ENCODE assay signal across 8 cellular contexts in genomic region chr9:76441551-76442322, GRCh38. TPM values are rescaled to one million over a fixed set of nuclear protein-coding genes. Genes with fewer than 3 reads are reported as not detected.
DNase-seq lines count a peak whose midpoint lies in the region; ATAC-seq, FAIRE-seq and TF ChIP-seq lines count a peak whose summit lies in the region.

No MANE protein-coding gene starts in this region.

- peak; percentile 67 for DNase-seq in AG20443 (ENCODE audit: low spot score)
- DNase-seq in bronchial epithelial cell (ENCODE audit: low read depth): peak; percentile 77
- no peak for DNase-seq in middle frontal gyrus (ENCODE audit: extremely low spot score, low spot score)
- no peak for DNase-seq in NCI-H2171 (lab: John Stamatoyannopoulos, UW)
- DNase-seq in NCI-H510A (lab: John Stamatoyannopoulos, UW): no peak
- no peak for DNase-seq in midbrain (lab: John Stamatoyannopoulos, UW)

- no peak for FAIRE-seq in bronchial epithelial cell (lab: Jason Lieb, UNC)

- H3K36me3 ChIP-seq in bronchial epithelial cell (ENCODE audit: control insufficient read depth, insufficient read depth, low read length): no peaks in the 10 kb centered on the region

- no peaks in the 10 kb centered on the region for H3K27me3 ChIP-seq in bronchial epithelial cell (ENCODE audit: control insufficient read depth, insufficient read depth, low read length)

- no peak overlapping the region for H3K4me3 ChIP-seq in bronchial epithelial cell (ENCODE audit: low read depth, low read length)

- no peak for TF ChIP-seq CTCF in bronchial epithelial cell (IDR thresholded peaks at IDR 0.05; ENCODE audit: insufficient read depth, low read length, severe bottlenecking)

- ATAC-seq in GM19463 (IDR thresholded peaks at IDR 0.05; ENCODE audit: unreplicated experiment) (peak; percentile 59), HG03442 (IDR thresholded peaks at IDR 0.05; ENCODE audit: unreplicated experiment) (peak; percentile 59)

RNA-seq across cellular contexts. Expression of gene GCNT1, which starts 17.2 kb away (rescaled TPM):
- total RNA-seq in bronchial epithelial cell: 3.7 and 4.5 TPM in 2 replicates

RNA-seq across cellular contexts. Expression of gene RFK, which starts 47.5 kb away (rescaled TPM):
- 22.3 and 28.7 TPM in 2 replicates for total RNA-seq in bronchial epithelial cell

Comparison
In these comparisons a context has a peak if more than half of its experiments do, and no peak if none do; other contexts are left out.
1. DNase-seq: peak in AG20443 (single experiment) and bronchial epithelial cell (single experiment); none in middle frontal gyrus (single experiment), NCI-H2171 (single experiment), NCI-H510A (single experiment) and midbrain (single experiment).